Comparison of ENCODE assay signal across 8 cellular contexts in genomic region chr22:29269230-29269604, GRCh38. TPM values are rescaled to one million over a fixed set of nuclear protein-coding genes. Genes with fewer than 3 reads are reported as not detected.
A peak's percentile ranks its signal among the peaks of the same experiment; 100 is the strongest.
DNase-seq lines count a peak whose midpoint lies in the region; ATAC-seq, FAIRE-seq and TF ChIP-seq lines count a peak whose summit lies in the region.

No MANE protein-coding gene starts in this region.

- TF ChIP-seq EP300 in esophagus muscularis mucosa (IDR thresholded peaks at IDR 0.05), result no peak

- no peak for DNase-seq in GM06990 (ENCODE audit: extremely low read depth, insufficient read length)
- no peak for DNase-seq in Panc1 (ENCODE audit: low read depth, low spot score)
- DNase-seq in esophagus muscularis mucosa (ENCODE audit: extremely low spot score), result no peak
- DNase-seq in prostate gland (ENCODE audit: low spot score), result no peak
- DNase-seq in H54 (ENCODE audit: insufficient read length, low spot score), result no peak
- DNase-seq in NCI-H2227 treated with DMSO at 0.1 percent for 48 hours (lab: John Stamatoyannopoulos, UW), result no peak
- DNase-seq in activated CD4-positive, CD25-positive, alpha-beta regulatory T cell (lab: John Stamatoyannopoulos, UW), result no peak
- no peak for DNase-seq in activated CD4-positive, alpha-beta T cell treated with anti-CD3 and anti-CD28 coated beads, Interleukin-2, amount 50 U/mL, for 1 hour

- FAIRE-seq in H54 (lab: Jason Lieb, UNC), result no peak

- POLR2A ChIA-PET in Panc1 (lab: Charles Lee), result no interaction called here

- intact Hi-C loops in Panc1 (cut with micrococcal nuclease; ENCODE audit: unreplicated experiment) (no loop called here), esophagus muscularis mucosa (cut with DNase I) (loop anchor here (2.0 kb wide), 1 partner anchor 38 kb away; the partner anchor contains the start of gene GAS2L1), prostate gland (cut with DNase I) (no loop called here)

- ATAC-seq in Panc1, result no peak

- no peak for TF ChIP-seq CTCF in GM06990 (IDR thresholded peaks at IDR 0.05; ENCODE audit: insufficient read depth, low read length, poor library complexity, severe bottlenecking)
- TF ChIP-seq CTCF in Panc1 (IDR thresholded peaks at IDR 0.05), result no peak
- TF ChIP-seq CTCF in esophagus muscularis mucosa (IDR thresholded peaks at IDR 0.05), result no peak
- TF ChIP-seq CTCF in prostate gland (IDR thresholded peaks at IDR 0.05), result no peak

- 3% methylated on average over 14 of the region's 14 CpGs for WGBS in esophagus muscularis mucosa
- WGBS in prostate gland, result 0% methylated on average over 14 of the region's 14 CpGs

- in situ Hi-C loops in Panc1 (cut with HindIII; ENCODE audit: low pct_unique_long_range_greater_than_20kb, low sequenced_read_pairs), result no loop called here

- peak overlapping the region; percentile 98 for H3K27ac ChIP-seq in Panc1 (ENCODE audit: low read length)
- peak overlapping the region; percentile 96 to 100 (median 98) for H3K27ac ChIP-seq in esophagus muscularis mucosa (replicated peaks in 1 of 4)
- peak overlapping the region; percentile 97 to 98 for H3K27ac ChIP-seq in prostate gland

- BruUV-seq in Panc1 (replicated peaks; lab: Mats Ljungman, UMichigan), result TSS peak; percentile 60

- no peak for TF ChIP-seq POLR2A in esophagus muscularis mucosa (IDR thresholded peaks at IDR 0.05; ENCODE audit: low read depth)
- TF ChIP-seq POLR2A in prostate gland (IDR thresholded peaks at IDR 0.05), result no peak
- TF ChIP-seq POLR2A in H54 (IDR thresholded peaks at IDR 0.05; ENCODE audit: low read depth, low read length), result no peak

- CTCF ChIA-PET in Panc1 (lab: Charles Lee), result no interaction called here

- H3K4me3 ChIP-seq in GM06990 (replicated peaks; ENCODE audit: low read depth, low read length) (peak overlapping the region; percentile 98), Panc1 (ENCODE audit: low read depth in 2 of 2, low read length in 2 of 2) (peak overlapping the region; percentile 91 to 98), esophagus muscularis mucosa (peak overlapping the region; percentile 73 to 99 (median 90)), prostate gland (peak overlapping the region; percentile 84 to 92)

- no peaks in the 10 kb centered on the region for H3K27me3 ChIP-seq in GM06990 (replicated peaks; ENCODE audit: control insufficient read depth, insufficient read depth, low read length)
- H3K27me3 ChIP-seq in Panc1 (ENCODE audit: control insufficient read depth, insufficient read depth, low read length), result no peaks in the 10 kb centered on the region
- no peaks in the 10 kb centered on the region for H3K27me3 ChIP-seq in esophagus muscularis mucosa
- H3K27me3 ChIP-seq in prostate gland (replicated peaks; ENCODE audit: insufficient read depth), result no peaks in the 10 kb centered on the region

- H3K9me3 ChIP-seq in Panc1 (ENCODE audit: control insufficient read depth, insufficient read depth, low read depth, low read length) (no peaks in the 10 kb centered on the region), esophagus muscularis mucosa (no peaks in the 10 kb centered on the region), prostate gland (no peaks in the 10 kb centered on the region)

- H3K36me3 ChIP-seq in GM06990 (ENCODE audit: control insufficient read depth, insufficient read depth, low read length) (peaks cover 8% of the 10 kb centered on the region), Panc1 (ENCODE audit: control insufficient read depth, insufficient read depth, low read length) (peaks cover 43% of the 10 kb centered on the region), esophagus muscularis mucosa (peaks cover 10 to 43% (median 38%) of the 10 kb centered on the region in 4 donors), prostate gland (peaks cover 0 to 5% of the 10 kb centered on the region in 2 donors)

- H3K4me1 ChIP-seq in Panc1 (ENCODE audit: control insufficient read depth, insufficient read depth, low read length) (peaks cover 34% of the 10 kb centered on the region), esophagus muscularis mucosa (peaks cover 56 to 73% (median 69%) of the 10 kb centered on the region in 4 donors), prostate gland (replicated peaks) (peaks cover 6% of the 10 kb centered on the region)

RNA-seq across cellular contexts. Expression of gene EWSR1, which starts 1.1 kb away (rescaled TPM):
- total RNA-seq in Panc1 (2021; ENCODE audit: unreplicated experiment), result 272 TPM
- polyA plus RNA-seq in Panc1 (2012; ENCODE audit: insufficient read length), result 240 TPM
- 100 to 1,000 TPM; 183 to 203 (median 198) TPM for total RNA-seq in esophagus muscularis mucosa
- total RNA-seq in prostate gland, result 100 to 1,000 TPM; 181 to 213 TPM

RNA-seq across cellular contexts. Expression of gene RHBDD3, which starts 1.4 kb away (rescaled TPM):
- 49.6 TPM for total RNA-seq in Panc1 (2021; ENCODE audit: unreplicated experiment)
- 48.2 TPM for polyA plus RNA-seq in Panc1 (2012; ENCODE audit: insufficient read length)
- 10 to 100 TPM; 12.6 to 23.5 (median 20.7) TPM for total RNA-seq in esophagus muscularis mucosa
- 10 to 100 TPM; 66.9 to 74.6 TPM for total RNA-seq in prostate gland

RNA-seq across cellular contexts. Expression of gene GAS2L1, which starts 37.2 kb away (rescaled TPM):
- total RNA-seq in Panc1 (2021; ENCODE audit: unreplicated experiment) (68.8 TPM), esophagus muscularis mucosa (10 to 100 TPM; 25.8 to 63.9 (median 38.8) TPM), prostate gland (100 to 1,000 TPM in 1 of 2 donors, 10 to 100 TPM in 1; 85.8 to 159 TPM)
- 74.4 TPM for polyA plus RNA-seq in Panc1 (2012; ENCODE audit: insufficient read length)

RNA-seq across cellular contexts. Expression of gene RASL10A, which starts 46.3 kb away (rescaled TPM):
- total RNA-seq in Panc1 (2021; ENCODE audit: unreplicated experiment) (2.6 TPM), esophagus muscularis mucosa (1 to 10 TPM in 1 of 4 donors, under 1 TPM in 2, not detected in 1; 0.50 to 1.6 (median 0.84) TPM), prostate gland (10 to 100 TPM in 1 of 2 donors, 1 to 10 TPM in 1; 9.2 to 15.1 TPM)
- 2.4 TPM for polyA plus RNA-seq in Panc1 (2012; ENCODE audit: insufficient read length)
